1 cellular context compared by ENCODE assay signal in genomic region chr1:7967206-7967605, GRCh38.
TF ChIP-seq lines count a peak whose summit lies in the region.

No MANE protein-coding gene starts in this region.

TF ChIP-seq in GM12878, 131 proteins besides CTCF, POLR2A, EP300 and RAD21:
- TF ChIP-seq E4F1 (IDR thresholded peaks at IDR 0.05; ENCODE audit: borderline replicate concordance, partially characterized antibody) (no peak), RELA (IDR thresholded peaks at IDR 0.05; ENCODE audit: borderline replicate concordance, partially characterized antibody) (no peak), MTA2 (IDR thresholded peaks at IDR 0.05; ENCODE audit: low read depth) (no peak), ELK1 (IDR thresholded peaks at IDR 0.05; ENCODE audit: low read depth, low read length) (no peak), NFXL1 (IDR thresholded peaks at IDR 0.05; ENCODE audit: borderline replicate concordance) (no peak), RFX5 (IDR thresholded peaks at IDR 0.05; ENCODE audit: low read depth, low read length) (no peak), CREB1 (IDR thresholded peaks at IDR 0.05; ENCODE audit: low read depth) (no peak), RBBP5 (conservative IDR thresholded peaks at IDR 0.05) (no peak), NFYA (IDR thresholded peaks at IDR 0.05; ENCODE audit: borderline replicate concordance, low read depth, low read length) (no peak), HDGF (IDR thresholded peaks at IDR 0.05) (no peak), NFIC (IDR thresholded peaks at IDR 0.05; ENCODE audit: low read depth, low read length) (no peak), REST (IDR thresholded peaks at IDR 0.05; ENCODE audit: low read depth, low read length) (no peak), EZH2 (IDR thresholded peaks at IDR 0.05; ENCODE audit: borderline replicate concordance, control insufficient read depth, low read depth, low read length) (no peak), KAT2A (conservative IDR thresholded peaks at IDR 0.05; ENCODE audit: control insufficient read depth, low read depth, low read length) (no peak)
